1 cellular context compared by ENCODE assay signal in genomic region chr11:67492801-67493547, GRCh38.
TF ChIP-seq lines count a peak whose summit lies in the region.

No MANE protein-coding gene starts in this region.

TF ChIP-seq in GM12878, 131 proteins besides CTCF, POLR2A, EP300 and RAD21:
- TF ChIP-seq EED (IDR thresholded peaks at IDR 0.05; ENCODE audit: low read depth) = no peak
- no peak for TF ChIP-seq CREM (IDR thresholded peaks at IDR 0.05; ENCODE audit: low read depth)
- TF ChIP-seq TCF7 (IDR thresholded peaks at IDR 0.05; ENCODE audit: borderline replicate concordance) = no peak
- peak; percentile 10 for TF ChIP-seq PBX3 (IDR thresholded peaks at IDR 0.05; ENCODE audit: insufficient replicate concordance, low read depth, low read length)
- TF ChIP-seq, protein P1, sequence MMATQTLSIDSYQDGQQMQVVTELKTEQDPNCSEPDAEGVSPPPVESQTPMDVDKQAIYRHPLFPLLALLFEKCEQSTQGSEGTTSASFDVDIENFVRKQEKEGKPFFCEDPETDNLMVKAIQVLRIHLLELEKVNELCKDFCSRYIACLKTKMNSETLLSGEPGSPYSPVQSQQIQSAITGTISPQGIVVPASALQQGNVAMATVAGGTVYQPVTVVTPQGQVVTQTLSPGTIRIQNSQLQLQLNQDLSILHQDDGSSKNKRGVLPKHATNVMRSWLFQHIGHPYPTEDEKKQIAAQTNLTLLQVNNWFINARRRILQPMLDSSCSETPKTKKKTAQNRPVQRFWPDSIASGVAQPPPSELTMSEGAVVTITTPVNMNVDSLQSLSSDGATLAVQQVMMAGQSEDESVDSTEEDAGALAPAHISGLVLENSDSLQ (IDR thresholded peaks at IDR 0.05) = peak; percentile 59
- TF ChIP-seq MXI1 (IDR thresholded peaks at IDR 0.05; ENCODE audit: low read depth, low read length) = no peak
